9 cellular contexts compared by ENCODE assay signal in the genomic region with DNA sequence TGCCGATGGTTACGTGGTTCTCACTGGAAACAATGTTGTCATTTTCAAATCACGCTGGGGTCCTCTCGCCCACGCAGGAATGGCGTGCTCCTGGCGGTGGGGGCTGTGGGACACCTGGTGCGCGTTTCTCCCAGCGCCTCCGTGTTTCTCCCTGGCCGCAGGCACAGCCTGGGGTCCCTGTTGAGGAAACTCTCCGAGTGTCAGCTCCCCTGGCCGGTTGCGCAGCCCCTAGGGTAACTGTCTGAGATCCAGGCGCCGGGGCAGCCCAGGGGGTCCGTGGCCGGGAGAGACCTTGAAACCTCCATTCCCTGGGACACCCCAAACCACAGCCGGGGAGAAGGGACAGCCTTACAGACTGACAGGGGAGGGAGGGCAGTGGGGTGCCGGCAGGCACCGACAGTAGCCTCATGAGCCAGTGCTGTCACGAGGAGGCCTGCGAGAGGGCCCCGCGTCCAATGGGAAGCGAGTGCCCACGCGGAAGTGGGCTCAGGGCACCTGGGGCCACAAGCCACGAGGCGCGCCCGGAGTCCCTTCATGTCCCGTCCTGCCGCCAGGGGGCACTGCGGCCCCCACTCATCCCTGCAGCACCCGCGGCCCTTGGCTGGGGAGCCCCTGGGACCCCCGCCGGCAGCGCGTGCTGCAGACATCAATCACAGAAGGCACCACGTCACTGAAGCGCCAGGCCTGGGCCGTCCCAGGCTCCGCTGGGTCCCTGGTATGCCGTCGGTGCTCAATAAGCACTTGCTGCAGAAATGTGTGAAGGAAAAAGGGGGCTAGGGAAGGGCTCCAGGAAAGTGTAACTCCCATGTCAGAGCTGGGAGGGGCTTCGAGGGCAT. TPM values are rescaled to one million over a fixed set of nuclear protein-coding genes. Genes with fewer than 3 reads are reported as not detected.
DNase-seq lines count a peak whose midpoint lies in the region; ATAC-seq, FAIRE-seq and TF ChIP-seq lines count a peak whose summit lies in the region.
"Had no signal": no experiment of that assay in that cellular context is flagged by ENCODE, and none has a peak within 500 bp of the region (broad histone marks: within the 10 kb centered on the region; RNA-seq: fewer than 3 reads in every experiment).

No MANE protein-coding gene starts in this region.

- H3K36me3 ChIP-seq in HUES48 (ENCODE audit: control insufficient read depth, insufficient read depth, low read length) (no peaks in the 10 kb centered on the region), HepG2 (replicated peaks in 1 of 2; ENCODE audit: control insufficient read depth in 1 of 2, insufficient read depth in 2 of 2, low read length in 2 of 2) (no peaks in the 10 kb centered on the region)

- H3K4me1 ChIP-seq in HUES48 (ENCODE audit: control insufficient read depth, insufficient read depth, low read length), result peaks cover 3% of the 10 kb centered on the region; the same call in 1 of the 2 replicates
- H3K4me1 ChIP-seq in HepG2 (ENCODE audit: insufficient read depth, low read length), result peaks cover 25% of the 10 kb centered on the region

- peak; percentile 25 for DNase-seq in AG10803 (ENCODE audit: low read depth)
- DNase-seq in MCF 10A (ENCODE audit: unreplicated experiment), result peak; percentile 53
- no peak for DNase-seq in HepG2 (ENCODE audit: low spot score)
- DNase-seq in stimulated activated CD8-positive, alpha-beta memory T cell treated with anti-CD3 and anti-CD28 coated beads, Interleukin-15, amount 100 ng/mL, for 24 hours (ENCODE audit: low read depth), result peak; percentile 59

- POLR2A ChIA-PET in MCF 10A (lab: Yijun Ruan, JAX), result no interaction called here
- POLR2A ChIA-PET in HepG2 (lab: Yijun Ruan, JAX), result interaction anchor here (1.3 kb wide), 1 partner anchor 12 kb away, joined by 4 read pairs; the partner anchor contains the start of gene REEP6

- no peak overlapping the region for H3K27ac Mint-ChIP-seq in MCF 10A (ENCODE audit: low read depth, unreplicated experiment)

- H3K36me3 Mint-ChIP-seq in MCF 10A (ENCODE audit: insufficient read depth, unreplicated experiment), result peaks cover 23% of the 10 kb centered on the region

- 69% methylated on average over 10 of the region's 49 CpGs for WGBS in HepG2 (ENCODE audit: low lambda C conversion rate)

- intact Hi-C loops in MCF 10A (cut with micrococcal nuclease), result no loop called here
- intact Hi-C loops in HepG2 (cut with micrococcal nuclease; ENCODE audit: unreplicated experiment), result no loop called here

- TF ChIP-seq CTCF in AG10803 (conservative IDR thresholded peaks at IDR 0.05; ENCODE audit: low read length) (peak; percentile 57), VCaP (conservative IDR thresholded peaks at IDR 0.05) (peak; percentile 77), MCF 10A (IDR thresholded peaks at IDR 0.05; ENCODE audit: unreplicated experiment) (peak; percentile 78), HepG2 (CRISPR knock-in tag; IDR thresholded peaks at IDR 0.05) (peak; percentile 86)

- peak; percentile 59 for ATAC-seq in HepG2
- no peak for ATAC-seq in GM19324 (IDR thresholded peaks at IDR 0.05; ENCODE audit: low FRiP score, unreplicated experiment)
- no peak for ATAC-seq in HG02981 (IDR thresholded peaks at IDR 0.05; ENCODE audit: unreplicated experiment)

- H3K27me3 ChIP-seq in HUES48 (ENCODE audit: control insufficient read depth, insufficient read depth, low read length) (peaks cover 18% of the 10 kb centered on the region), HepG2 (ENCODE audit: control insufficient read depth in 1 of 2, insufficient read depth in 2 of 2, low read length in 2 of 2) (no peaks in the 10 kb centered on the region)

- H3K4me1 Mint-ChIP-seq in MCF 10A (ENCODE audit: insufficient read depth, unreplicated experiment), result peaks cover 3% of the 10 kb centered on the region

- no peak overlapping the region for H3K4me3 Mint-ChIP-seq in MCF 10A (ENCODE audit: unreplicated experiment)

- no peak for TF ChIP-seq POLR2A in HepG2 (IDR thresholded peaks at IDR 0.05; ENCODE audit: insufficient read depth in 1 of 2, low read depth in 2 of 2, low read length in 2 of 2)

- H3K27ac ChIP-seq in HUES48 (ENCODE audit: low read depth, low read length) (no peak overlapping the region), VCaP (no peak overlapping the region), HepG2 (ENCODE audit: extremely low read length, insufficient read depth, low read length) (no peak overlapping the region)

- no peaks in the 10 kb centered on the region for H3K79me2 ChIP-seq in HepG2 (ENCODE audit: insufficient read depth, low read length)

- no peaks in the 10 kb centered on the region for H4K20me1 ChIP-seq in HepG2 (ENCODE audit: insufficient read depth, low read length)

- H3K9ac ChIP-seq in HUES48 (ENCODE audit: low read depth, low read length) (0 out of 2 replicates have a peak overlapping the region, but pooled peaks have one; percentile 25), HepG2 (ENCODE audit: insufficient read depth, low read depth, low read length) (peak overlapping the region; percentile 43)

- H3K4me2 ChIP-seq in HepG2 (ENCODE audit: low read depth, low read length), result peak overlapping the region; percentile 43

- peak; percentile 50; the same call in 1 of the 2 replicates for TF ChIP-seq RAD21 in HepG2 (CRISPR knock-in tag; IDR thresholded peaks at IDR 0.05)

- no peak overlapping the region for H2AFZ ChIP-seq in HepG2 (ENCODE audit: low read length)

- in situ Hi-C loops in HepG2 (cut with HindIII; ENCODE audit: extremely low pct_ligation_motif_present, low pct_unique_long_range_greater_than_20kb), result no loop called here

- TF ChIP-seq EP300 in HepG2 (IDR thresholded peaks at IDR 0.05; ENCODE audit: low read depth in 2 of 2, low read length in 2 of 2), result no peak
- TF ChIP-seq EP300 in HepG2 (CRISPR knock-in tag; IDR thresholded peaks at IDR 0.05; ENCODE audit: borderline replicate concordance), result no peak

- no peaks in the 10 kb centered on the region for H3K9me3 Mint-ChIP-seq in MCF 10A (ENCODE audit: unreplicated experiment)

- BruUV-seq in MCF 10A (replicated peaks; lab: Mats Ljungman, UMichigan) (no TSS peak), HepG2 (replicated peaks; lab: Mats Ljungman, UMichigan) (no TSS peak)

- H3K4me3 ChIP-seq in AG10803 (ENCODE audit: low read length) (no peak overlapping the region; the same call in none of the 2 replicates), HUES48 (ENCODE audit: low read depth, low read length) (peak overlapping the region; percentile 45), HepG2 (replicated peaks in 1 of 3; ENCODE audit: insufficient read depth in 1 of 3, low read depth in 2 of 3, low read length in 3 of 3) (peak overlapping the region in 1 of 3 experiments; percentile 51; a peak in 2 of 6 replicates)

- H3K27me3 Mint-ChIP-seq in MCF 10A (ENCODE audit: insufficient read depth, unreplicated experiment), result no peaks in the 10 kb centered on the region

- CTCF ChIA-PET in MCF 10A (lab: Yijun Ruan, JAX) (interaction anchor here (0.7 to 0.8 kb wide), 3 partner anchors 48 to 1151 kb away, joined by 3 read pairs; no protein-coding TSS in a partner anchor), HepG2 (lab: Yijun Ruan, JAX; ENCODE audit: low intra/inter-chr PET ratio, low total read pairs) (interaction anchor here (0.6 to 1.2 kb wide), 2 partner anchors 10 to 96 kb away, joined by 3 to 5 read pairs; partner anchors contain the start of genes ADAMTSL5 and DAZAP1)

- FAIRE-seq in HepG2 (lab: Jason Lieb, UNC), result no peak

- no peaks in the 10 kb centered on the region; the same call in 1 of the 2 replicates for H3K9me3 ChIP-seq in HUES48 (ENCODE audit: control insufficient read depth, insufficient read depth, low read length)
- no peaks in the 10 kb centered on the region for H3K9me3 ChIP-seq in HepG2 (ENCODE audit: low read length)

RNA-seq across cellular contexts. Expression of gene ADAMTSL5, which starts 9.5 kb away (rescaled TPM):
- total RNA-seq in MCF 10A (2022) (11.1 and 13.7 TPM in 2 replicates), HepG2 (2016; rRNA removed; fragmentation: Illumina TruSeq; extraction: Trizol) (0.24 and 0.60 TPM in 2 replicates)
- 0.35 and 0.81 TPM in 2 replicates for total RNA-seq in HepG2 (2016; cell fraction: cytosol; rRNA removed; fragmentation: Illumina TruSeq; extraction: Trizol; ENCODE audit: low read depth)
- 0.25 and 0.41 TPM in 2 replicates for total RNA-seq in HepG2 (2016; cell fraction: insoluble cytoplasmic fraction; rRNA removed; fragmentation: Illumina TruSeq; extraction: Trizol)
- 0.17 and 0.56 TPM in 2 replicates for total RNA-seq in HepG2 (2016; cell fraction: membrane; rRNA removed; fragmentation: Illumina TruSeq; extraction: Trizol)
- total RNA-seq in HepG2 (2016; cell fraction: nucleus; rRNA removed; fragmentation: Illumina TruSeq; extraction: Trizol), result 0.41 and 0.78 TPM in 2 replicates
- polyA plus RNA-seq in HepG2 (2011; rRNA removed), result 2.7 and 3.8 TPM in 2 replicates
- polyA plus RNA-seq in HepG2 (2011; cell fraction: cytosol; rRNA removed), result 1.9 and 2.1 TPM in 2 replicates
- polyA plus RNA-seq in HepG2 (2011; cell fraction: nucleus; rRNA removed), result 13.4 and 15.1 TPM in 2 replicates
- 0.63 and 1.1 TPM in 2 replicates for polyA plus RNA-seq in HepG2 (2012)
- 0.43 and 0.55 TPM in 2 replicates for polyA plus RNA-seq in HepG2 (2016; cell fraction: cytosol; fragmentation: Illumina TruSeq; extraction: Trizol; ENCODE audit: low read depth)
- polyA plus RNA-seq in HepG2 (2016; cell fraction: insoluble cytoplasmic fraction; fragmentation: Illumina TruSeq; extraction: Trizol; ENCODE audit: low read depth), result 0.76 and 0.82 TPM in 2 replicates
- polyA plus RNA-seq in HepG2 (2016; cell fraction: membrane; fragmentation: Illumina TruSeq; extraction: Trizol; ENCODE audit: low read depth), result 0.43 and 0.80 TPM in 2 replicates
- 2.4 and 2.9 TPM in 2 replicates for polyA plus RNA-seq in HepG2 (2016; cell fraction: nucleus; fragmentation: Illumina TruSeq; extraction: Trizol; ENCODE audit: insufficient read depth, low read depth)
- polyA minus RNA-seq in HepG2 (2011; rRNA and poly(A)+ RNA removed; ENCODE audit: low replicate concordance), result 1.8 and 6.0 TPM in 2 replicates
- polyA minus RNA-seq in HepG2 (2011; cell fraction: cytosol; rRNA and poly(A)+ RNA removed), result 0.79 and 1.8 TPM in 2 replicates
- polyA minus RNA-seq in HepG2 (2011; cell fraction: nucleus; rRNA and poly(A)+ RNA removed), result 1.2 and 1.7 TPM in 2 replicates

RNA-seq across cellular contexts. Expression of gene REEP6, which starts 12.3 kb away (rescaled TPM):
- 3.8 TPM in 2 replicates for total RNA-seq in MCF 10A (2022)
- 15.6 and 28.8 TPM in 2 replicates for total RNA-seq in HepG2 (2016; rRNA removed; fragmentation: Illumina TruSeq; extraction: Trizol)
- total RNA-seq in HepG2 (2016; cell fraction: cytosol; rRNA removed; fragmentation: Illumina TruSeq; extraction: Trizol; ENCODE audit: low read depth), result 21.2 and 31.3 TPM in 2 replicates
- 13.3 and 31.5 TPM in 2 replicates for total RNA-seq in HepG2 (2016; cell fraction: insoluble cytoplasmic fraction; rRNA removed; fragmentation: Illumina TruSeq; extraction: Trizol)
- total RNA-seq in HepG2 (2016; cell fraction: membrane; rRNA removed; fragmentation: Illumina TruSeq; extraction: Trizol), result 21.8 and 29.6 TPM in 2 replicates
- 22.0 and 24.7 TPM in 2 replicates for total RNA-seq in HepG2 (2016; cell fraction: nucleus; rRNA removed; fragmentation: Illumina TruSeq; extraction: Trizol)
- 10.0 and 17.3 TPM in 2 replicates for polyA plus RNA-seq in HepG2 (2011; rRNA removed)
- 10.9 and 13.3 TPM in 2 replicates for polyA plus RNA-seq in HepG2 (2011; cell fraction: cytosol; rRNA removed)
- polyA plus RNA-seq in HepG2 (2011; cell fraction: nucleus; rRNA removed), result 15.2 and 19.3 TPM in 2 replicates
- 31.7 and 32.2 TPM in 2 replicates for polyA plus RNA-seq in HepG2 (2012)
- polyA plus RNA-seq in HepG2 (2016; cell fraction: cytosol; fragmentation: Illumina TruSeq; extraction: Trizol; ENCODE audit: low read depth), result 40.3 and 49.6 TPM in 2 replicates
- polyA plus RNA-seq in HepG2 (2016; cell fraction: insoluble cytoplasmic fraction; fragmentation: Illumina TruSeq; extraction: Trizol; ENCODE audit: low read depth), result 23.2 and 29.9 TPM in 2 replicates
- 43.0 and 49.7 TPM in 2 replicates for polyA plus RNA-seq in HepG2 (2016; cell fraction: membrane; fragmentation: Illumina TruSeq; extraction: Trizol; ENCODE audit: low read depth)
- 65.9 and 70.0 TPM in 2 replicates for polyA plus RNA-seq in HepG2 (2016; cell fraction: nucleus; fragmentation: Illumina TruSeq; extraction: Trizol; ENCODE audit: insufficient read depth, low read depth)
- 7.1 and 14.8 TPM in 2 replicates for polyA minus RNA-seq in HepG2 (2011; rRNA and poly(A)+ RNA removed; ENCODE audit: low replicate concordance)
- polyA minus RNA-seq in HepG2 (2011; cell fraction: cytosol; rRNA and poly(A)+ RNA removed), result 12.4 and 14.4 TPM in 2 replicates
- polyA minus RNA-seq in HepG2 (2011; cell fraction: nucleus; rRNA and poly(A)+ RNA removed), result 3.5 and 3.6 TPM in 2 replicates

RNA-seq across cellular contexts. Expression of gene PCSK4, which starts 13.2 kb away (rescaled TPM):
- 3.4 and 3.7 TPM in 2 replicates for total RNA-seq in MCF 10A (2022)
- total RNA-seq in HepG2 (2016; rRNA removed; fragmentation: Illumina TruSeq; extraction: Trizol), result 0.52 and 2.0 TPM in 2 replicates
- total RNA-seq in HepG2 (2016; cell fraction: cytosol; rRNA removed; fragmentation: Illumina TruSeq; extraction: Trizol; ENCODE audit: low read depth), result 0.91 and 1.2 TPM in 2 replicates
- 1.1 and 1.5 TPM in 2 replicates for total RNA-seq in HepG2 (2016; cell fraction: insoluble cytoplasmic fraction; rRNA removed; fragmentation: Illumina TruSeq; extraction: Trizol)
- 1.5 and 2.0 TPM in 2 replicates for total RNA-seq in HepG2 (2016; cell fraction: membrane; rRNA removed; fragmentation: Illumina TruSeq; extraction: Trizol)
- 1.7 and 3.6 TPM in 2 replicates for total RNA-seq in HepG2 (2016; cell fraction: nucleus; rRNA removed; fragmentation: Illumina TruSeq; extraction: Trizol)
- polyA plus RNA-seq in HepG2 (2011; rRNA removed), result 2.7 and 3.1 TPM in 2 replicates
- 0.73 and 1.2 TPM in 2 replicates for polyA plus RNA-seq in HepG2 (2011; cell fraction: cytosol; rRNA removed)
- 62.7 and 100 TPM in 2 replicates for polyA plus RNA-seq in HepG2 (2011; cell fraction: nucleus; rRNA removed)
- 2.9 and 3.0 TPM in 2 replicates for polyA plus RNA-seq in HepG2 (2012)
- polyA plus RNA-seq in HepG2 (2016; cell fraction: cytosol; fragmentation: Illumina TruSeq; extraction: Trizol; ENCODE audit: low read depth), result 0.60 and 0.88 TPM in 2 replicates
- polyA plus RNA-seq in HepG2 (2016; cell fraction: insoluble cytoplasmic fraction; fragmentation: Illumina TruSeq; extraction: Trizol; ENCODE audit: low read depth), result 0.61 and 1.1 TPM in 2 replicates
- polyA plus RNA-seq in HepG2 (2016; cell fraction: membrane; fragmentation: Illumina TruSeq; extraction: Trizol; ENCODE audit: low read depth), result 1.2 TPM in 2 replicates
- polyA plus RNA-seq in HepG2 (2016; cell fraction: nucleus; fragmentation: Illumina TruSeq; extraction: Trizol; ENCODE audit: insufficient read depth, low read depth), result 11.8 and 12.9 TPM in 2 replicates
- 0.84 and 1.6 TPM in 2 replicates for polyA minus RNA-seq in HepG2 (2011; rRNA and poly(A)+ RNA removed; ENCODE audit: low replicate concordance)
- polyA minus RNA-seq in HepG2 (2011; cell fraction: cytosol; rRNA and poly(A)+ RNA removed), result 0.88 and 1.6 TPM in 2 replicates
- 1.7 and 4.6 TPM in 2 replicates for polyA minus RNA-seq in HepG2 (2011; cell fraction: nucleus; rRNA and poly(A)+ RNA removed)

RNA-seq across cellular contexts. Expression of gene PLK5, which starts 20.6 kb away (rescaled TPM):
- 0.21 and 0.22 TPM in 2 replicates for total RNA-seq in MCF 10A (2022)
- not detected in 2 replicates for total RNA-seq in HepG2 (2016; rRNA removed; fragmentation: Illumina TruSeq; extraction: Trizol)
- not detected in 2 replicates for total RNA-seq in HepG2 (2016; cell fraction: cytosol; rRNA removed; fragmentation: Illumina TruSeq; extraction: Trizol; ENCODE audit: low read depth)
- not detected in 2 replicates for total RNA-seq in HepG2 (2016; cell fraction: insoluble cytoplasmic fraction; rRNA removed; fragmentation: Illumina TruSeq; extraction: Trizol)
- total RNA-seq in HepG2 (2016; cell fraction: membrane; rRNA removed; fragmentation: Illumina TruSeq; extraction: Trizol), result not detected in 2 replicates
- not detected in 2 replicates for total RNA-seq in HepG2 (2016; cell fraction: nucleus; rRNA removed; fragmentation: Illumina TruSeq; extraction: Trizol)
- not detected in 2 replicates for polyA plus RNA-seq in HepG2 (2011; rRNA removed)
- not detected in 2 replicates for polyA plus RNA-seq in HepG2 (2011; cell fraction: cytosol; rRNA removed)
- not detected in 2 replicates for polyA plus RNA-seq in HepG2 (2011; cell fraction: nucleus; rRNA removed)
- polyA plus RNA-seq in HepG2 (2012), result not detected in 2 replicates
- polyA plus RNA-seq in HepG2 (2016; cell fraction: cytosol; fragmentation: Illumina TruSeq; extraction: Trizol; ENCODE audit: low read depth), result not detected in 2 replicates
- not detected in 2 replicates for polyA plus RNA-seq in HepG2 (2016; cell fraction: insoluble cytoplasmic fraction; fragmentation: Illumina TruSeq; extraction: Trizol; ENCODE audit: low read depth)
- polyA plus RNA-seq in HepG2 (2016; cell fraction: membrane; fragmentation: Illumina TruSeq; extraction: Trizol; ENCODE audit: low read depth), result not detected in 2 replicates
- 0.21 TPM in 1 of 2 replicates, not detected in the other for polyA plus RNA-seq in HepG2 (2016; cell fraction: nucleus; fragmentation: Illumina TruSeq; extraction: Trizol; ENCODE audit: insufficient read depth, low read depth)
- not detected in 2 replicates for polyA minus RNA-seq in HepG2 (2011; rRNA and poly(A)+ RNA removed; ENCODE audit: low replicate concordance)
- polyA minus RNA-seq in HepG2 (2011; cell fraction: cytosol; rRNA and poly(A)+ RNA removed), result not detected in 2 replicates
- not detected in 2 replicates for polyA minus RNA-seq in HepG2 (2011; cell fraction: nucleus; rRNA and poly(A)+ RNA removed)
- total RNA-seq: pulmonary artery endothelial cell had no signal

RNA-seq across cellular contexts. Expression of gene C19orf25, which starts 24.3 kb away (rescaled TPM):
- 36.3 and 40.5 TPM in 2 replicates for total RNA-seq in MCF 10A (2022)
- 32.3 and 32.4 TPM in 2 replicates for total RNA-seq in HepG2 (2016; rRNA removed; fragmentation: Illumina TruSeq; extraction: Trizol)
- 11.9 and 13.3 TPM in 2 replicates for total RNA-seq in HepG2 (2016; cell fraction: cytosol; rRNA removed; fragmentation: Illumina TruSeq; extraction: Trizol; ENCODE audit: low read depth)
- total RNA-seq in HepG2 (2016; cell fraction: insoluble cytoplasmic fraction; rRNA removed; fragmentation: Illumina TruSeq; extraction: Trizol), result 34.4 and 35.4 TPM in 2 replicates
- total RNA-seq in HepG2 (2016; cell fraction: membrane; rRNA removed; fragmentation: Illumina TruSeq; extraction: Trizol), result 33.2 and 36.2 TPM in 2 replicates
- total RNA-seq in HepG2 (2016; cell fraction: nucleus; rRNA removed; fragmentation: Illumina TruSeq; extraction: Trizol), result 15.1 and 17.1 TPM in 2 replicates
- 14.2 and 19.5 TPM in 2 replicates for polyA plus RNA-seq in HepG2 (2011; rRNA removed)
- polyA plus RNA-seq in HepG2 (2011; cell fraction: cytosol; rRNA removed), result 18.3 and 24.5 TPM in 2 replicates
- 33.5 and 34.3 TPM in 2 replicates for polyA plus RNA-seq in HepG2 (2011; cell fraction: nucleus; rRNA removed)
- 9.6 and 14.8 TPM in 2 replicates for polyA plus RNA-seq in HepG2 (2012)
- 11.7 and 15.7 TPM in 2 replicates for polyA plus RNA-seq in HepG2 (2016; cell fraction: cytosol; fragmentation: Illumina TruSeq; extraction: Trizol; ENCODE audit: low read depth)
- 31.7 and 32.0 TPM in 2 replicates for polyA plus RNA-seq in HepG2 (2016; cell fraction: insoluble cytoplasmic fraction; fragmentation: Illumina TruSeq; extraction: Trizol; ENCODE audit: low read depth)
- polyA plus RNA-seq in HepG2 (2016; cell fraction: membrane; fragmentation: Illumina TruSeq; extraction: Trizol; ENCODE audit: low read depth), result 25.3 and 26.3 TPM in 2 replicates
- polyA plus RNA-seq in HepG2 (2016; cell fraction: nucleus; fragmentation: Illumina TruSeq; extraction: Trizol; ENCODE audit: insufficient read depth, low read depth), result 30.3 and 33.5 TPM in 2 replicates
- polyA minus RNA-seq in HepG2 (2011; rRNA and poly(A)+ RNA removed; ENCODE audit: low replicate concordance), result 15.8 and 20.8 TPM in 2 replicates
- 8.7 and 9.4 TPM in 2 replicates for polyA minus RNA-seq in HepG2 (2011; cell fraction: cytosol; rRNA and poly(A)+ RNA removed)
- polyA minus RNA-seq in HepG2 (2011; cell fraction: nucleus; rRNA and poly(A)+ RNA removed), result 13.3 and 13.6 TPM in 2 replicates
